2 cellular contexts compared by ENCODE assay signal in the genomic region with DNA sequence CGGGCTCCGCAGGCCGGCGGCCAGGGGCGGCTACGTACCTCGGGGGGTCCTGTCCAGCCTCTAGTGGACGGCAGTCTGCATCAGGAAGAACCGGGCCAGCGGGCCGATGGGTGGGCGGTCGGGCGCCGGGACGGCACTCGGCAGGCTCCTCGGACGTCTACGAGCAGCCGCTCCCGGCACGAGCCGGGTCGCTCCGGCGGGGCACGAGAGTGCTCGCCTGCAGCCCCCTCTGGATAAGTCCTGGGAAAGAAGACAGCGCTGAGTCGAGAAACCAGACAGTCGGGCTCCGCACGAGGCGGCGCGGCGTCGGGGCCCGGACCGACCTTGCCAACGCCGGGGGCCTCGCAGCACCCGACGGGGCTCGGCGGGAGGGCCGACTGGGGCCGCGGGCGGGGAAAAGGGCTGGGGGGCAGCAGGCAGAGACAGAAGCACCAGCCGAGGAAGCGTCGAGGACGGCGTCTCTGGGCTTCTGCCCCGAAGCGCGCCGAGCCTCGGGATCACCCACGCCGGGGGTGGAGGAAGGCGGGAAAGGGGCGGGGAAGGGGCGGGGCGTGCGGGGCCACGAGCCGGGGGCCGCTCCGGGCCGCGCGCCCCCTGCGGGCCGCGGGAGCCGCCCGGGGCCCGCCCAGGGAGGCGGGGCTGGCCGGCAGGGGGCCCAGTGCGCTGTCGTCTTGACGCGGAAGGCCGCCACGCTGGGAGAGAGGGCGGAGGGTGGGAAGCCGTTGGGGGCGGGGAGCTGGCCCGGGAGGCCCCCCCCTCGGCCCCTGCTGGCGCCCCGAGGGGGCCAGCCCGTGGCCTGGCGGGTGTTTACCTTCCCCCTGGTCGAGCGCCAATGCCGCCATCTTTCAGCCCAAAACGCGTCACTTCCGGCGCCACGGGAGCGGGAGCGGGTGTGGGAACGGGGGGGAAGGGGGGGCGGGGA.
TF ChIP-seq lines count a peak whose summit lies in the region.

No MANE protein-coding gene starts in this region.

TF ChIP-seq in GM23338, 12 proteins besides CTCF, POLR2A, EP300 and RAD21 (continued from another document):
- no peak for TF ChIP-seq REST (IDR thresholded peaks at IDR 0.05; ENCODE audit: unreplicated experiment)

TF ChIP-seq in neural cell, 6 proteins besides CTCF, POLR2A, EP300 and RAD21 (continued from another document):
- TF ChIP-seq REST (IDR thresholded peaks at IDR 0.05; ENCODE audit: borderline replicate concordance) (no peak), TAF1 (IDR thresholded peaks at IDR 0.05; ENCODE audit: low read depth) (no peak)
